In genomic region chr18:8730080-8730827, GRCh38 we compare ENCODE assay signal across 10 cellular contexts. TPM values are rescaled to one million over a fixed set of nuclear protein-coding genes. Genes with fewer than 3 reads are reported as not detected.
DNase-seq lines count a peak whose midpoint lies in the region; ATAC-seq, FAIRE-seq and TF ChIP-seq lines count a peak whose summit lies in the region.
"Had no signal": no experiment of that assay in that cellular context is flagged by ENCODE, and none has a peak within 500 bp of the region (broad histone marks: within the 10 kb centered on the region; RNA-seq: fewer than 3 reads in every experiment).

No MANE protein-coding gene starts in this region.

- POLR2A ChIA-PET in naive thymus-derived CD8-positive, alpha-beta T cell (lab: Charles Lee), result no interaction called here
- POLR2A ChIA-PET in activated CD8-positive, alpha-beta T cell treated with anti-CD3 and anti-CD28 coated beads, Interleukin-2, amount 10 ng/mL, durations not matched to agents 7 days and 5 days (lab: Charles Lee), result no interaction called here

- H3K4me1 Mint-ChIP-seq in glutamatergic neuron (ENCODE audit: low read depth, unreplicated experiment), result peaks cover 9% of the 10 kb centered on the region
- peaks cover 0 to 6% (median 2%) of the 10 kb centered on the region in 4 donors for H3K4me1 Mint-ChIP-seq in naive thymus-derived CD8-positive, alpha-beta T cell
- peaks cover 1% of the 10 kb centered on the region for H3K4me1 Mint-ChIP-seq in activated CD8-positive, alpha-beta T cell treated with anti-CD3 and anti-CD28 coated beads, Interleukin-2, amount 10 ng/mL, durations not matched to agents 7 days and 5 days (ENCODE audit: low read depth)
- H3K4me1 Mint-ChIP-seq: nephron had no signal

- peak; percentile 96 to 99 for ATAC-seq in right cardiac atrium
- no peak for ATAC-seq in naive thymus-derived CD8-positive, alpha-beta T cell
- no peak for ATAC-seq in activated CD8-positive, alpha-beta T cell treated with anti-CD3 and anti-CD28 coated beads, Interleukin-2, amount 10 ng/mL, durations not matched to agents 7 days and 5 days

- H3K36me3 Mint-ChIP-seq in glutamatergic neuron (ENCODE audit: unreplicated experiment), result peaks cover 5% of the 10 kb centered on the region
- no peaks in the 10 kb centered on the region for H3K36me3 Mint-ChIP-seq in naive thymus-derived CD8-positive, alpha-beta T cell
- no peaks in the 10 kb centered on the region for H3K36me3 Mint-ChIP-seq in activated CD8-positive, alpha-beta T cell treated with anti-CD3 and anti-CD28 coated beads, Interleukin-2, amount 10 ng/mL, durations not matched to agents 7 days and 5 days (ENCODE audit: low read depth)

- no peaks in the 10 kb centered on the region for H3K27me3 Mint-ChIP-seq in glutamatergic neuron (ENCODE audit: unreplicated experiment)
- peaks cover 2 to 9% (median 5%) of the 10 kb centered on the region in 5 donors for H3K27me3 Mint-ChIP-seq in naive thymus-derived CD8-positive, alpha-beta T cell
- peaks cover 2% of the 10 kb centered on the region for H3K27me3 Mint-ChIP-seq in activated CD8-positive, alpha-beta T cell treated with anti-CD3 and anti-CD28 coated beads, Interleukin-2, amount 10 ng/mL, durations not matched to agents 7 days and 5 days (ENCODE audit: low read depth)

- H3K27ac ChIP-seq in right cardiac atrium (ENCODE audit: low read length) (peak overlapping the region; percentile 87), small intestine (ENCODE audit: low read depth in 1 of 2, low read length in 1 of 2) (peak overlapping the region in 1 of 2 donors; percentile 61)
- H3K27ac ChIP-seq: coronary artery had no signal

- H3K27ac Mint-ChIP-seq in glutamatergic neuron (ENCODE audit: unreplicated experiment), result no peak overlapping the region
- peak overlapping the region in 1 of 10 donors; percentile 39 for H3K27ac Mint-ChIP-seq in naive thymus-derived CD8-positive, alpha-beta T cell
- H3K27ac Mint-ChIP-seq in activated CD8-positive, alpha-beta T cell treated with anti-CD3 and anti-CD28 coated beads, Interleukin-2, amount 10 ng/mL, durations not matched to agents 7 days and 5 days, result no peak overlapping the region
- H3K27ac Mint-ChIP-seq: nephron had no signal

- intact Hi-C loops in right cardiac atrium (cut with DNase I), result no loop called here

- H3K4me1 ChIP-seq in right cardiac atrium (ENCODE audit: control insufficient read depth, insufficient read depth, low read length) (peaks cover 4% of the 10 kb centered on the region), small intestine (ENCODE audit: control insufficient read depth in 2 of 2, insufficient read depth in 1 of 2, low read depth in 1 of 2, low read length in 1 of 2) (peaks cover 0 to 4% of the 10 kb centered on the region in 2 donors)

- CTCF ChIA-PET in activated CD8-positive, alpha-beta T cell treated with anti-CD3 and anti-CD28 coated beads, Interleukin-2, amount 10 ng/mL, durations not matched to agents 7 days and 5 days (lab: Charles Lee), result interaction anchor here (1.6 kb wide), 1 partner anchor 9 kb away, joined by 4 read pairs; no protein-coding TSS in a partner anchor

- DNase-seq in HPDE6-E6E7 (ENCODE audit: extremely low spot score) (peak; percentile 66), UCSD-AML1 (lab: John Stamatoyannopoulos, UW; ENCODE audit: unreplicated experiment) (peak; percentile 67), right cardiac atrium (peak; percentile 83 to 89 (median 84)), small intestine (peak; percentile 80), glutamatergic neuron (no peak)
- DNase-seq in naive thymus-derived CD8-positive, alpha-beta T cell, result no peak
- DNase-seq in activated CD8-positive, alpha-beta T cell treated with anti-CD3 and anti-CD28 coated beads, Interleukin-2, amount 10 ng/mL, durations not matched to agents 7 days and 5 days, result no peak
- no peak for DNase-seq in central memory CD4-positive, alpha-beta T cell

- H3K36me3 ChIP-seq in small intestine (ENCODE audit: control insufficient read depth in 2 of 2, insufficient read depth in 2 of 2, low read length in 2 of 2), result no peaks in the 10 kb centered on the region

- H3K27me3 ChIP-seq in right cardiac atrium (ENCODE audit: control insufficient read depth, insufficient read depth), result no peaks in the 10 kb centered on the region
- H3K27me3 ChIP-seq in small intestine (ENCODE audit: control insufficient read depth in 2 of 2, insufficient read depth in 2 of 2, low read length in 2 of 2), result no peaks in the 10 kb centered on the region

- H3K4me3 ChIP-seq in right cardiac atrium (ENCODE audit: low read length) (no peak overlapping the region), small intestine (ENCODE audit: low read depth in 1 of 2, low read length in 2 of 2) (no peak overlapping the region)
- H3K4me3 ChIP-seq: coronary artery had no signal

- H3K9me3 ChIP-seq in right cardiac atrium (ENCODE audit: control insufficient read depth, low read length) (no peaks in the 10 kb centered on the region), small intestine (ENCODE audit: control insufficient read depth, low read depth) (no peaks in the 10 kb centered on the region)

- FAIRE-seq in small intestine (lab: Jason Lieb, UNC), result no peak

- no peak overlapping the region for H3K4me3 Mint-ChIP-seq in glutamatergic neuron (ENCODE audit: unreplicated experiment)
- no peak overlapping the region for H3K4me3 Mint-ChIP-seq in naive thymus-derived CD8-positive, alpha-beta T cell
- no peak overlapping the region for H3K4me3 Mint-ChIP-seq in activated CD8-positive, alpha-beta T cell treated with anti-CD3 and anti-CD28 coated beads, Interleukin-2, amount 10 ng/mL, durations not matched to agents 7 days and 5 days
- H3K4me3 Mint-ChIP-seq: nephron had no signal

- WGBS in right cardiac atrium, result 22% methylated on average over 16 of the region's 16 CpGs
- WGBS in small intestine, 3 donors, result 16 to 29% (median 26%) methylated on average over 16 of the region's 16 CpGs

- H3K9me3 Mint-ChIP-seq in glutamatergic neuron (ENCODE audit: unreplicated experiment), result peaks cover 4% of the 10 kb centered on the region
- no peaks in the 10 kb centered on the region for H3K9me3 Mint-ChIP-seq in naive thymus-derived CD8-positive, alpha-beta T cell
- H3K9me3 Mint-ChIP-seq in activated CD8-positive, alpha-beta T cell treated with anti-CD3 and anti-CD28 coated beads, Interleukin-2, amount 10 ng/mL, durations not matched to agents 7 days and 5 days (ENCODE audit: insufficient read depth), result no peaks in the 10 kb centered on the region
- H3K9me3 Mint-ChIP-seq: nephron had no signal

- no peak for TF ChIP-seq CTCF in glutamatergic neuron (IDR thresholded peaks at IDR 0.05; ENCODE audit: partially characterized antibody, unreplicated experiment)

RNA-seq across cellular contexts. Expression of gene MTCL1, which starts 24.9 kb away (rescaled TPM):
- 1 to 10 TPM; 5.3 to 8.7 (median 6.9) TPM for total RNA-seq in right cardiac atrium
- 6.1 TPM for polyA plus RNA-seq in right cardiac atrium
- polyA plus RNA-seq in small intestine, result 1 to 10 TPM; 2.5 to 7.6 (median 4.3) TPM
- total RNA-seq in glutamatergic neuron (ENCODE audit: unreplicated experiment), result 100 TPM
- total RNA-seq in naive thymus-derived CD8-positive, alpha-beta T cell, result under 1 TPM; 0.13 to 0.41 TPM
- not detected for polyA plus RNA-seq in naive thymus-derived CD8-positive, alpha-beta T cell
- 1 to 10 TPM; 1.6 to 1.7 TPM for total RNA-seq in activated CD8-positive, alpha-beta T cell treated with anti-CD3 and anti-CD28 coated beads, Interleukin-2, amount 10 ng/mL, durations not matched to agents 7 days and 5 days

Comparison
In these comparisons a context has a peak if more than half of its experiments do, and no peak if none do; other contexts are left out.
1. DNase-seq: peak in HPDE6-E6E7 (single experiment), UCSD-AML1 (single experiment), right cardiac atrium (3 of 3) and small intestine (single experiment); none in glutamatergic neuron (single experiment), naive thymus-derived CD8-positive, alpha-beta T cell (0 of 10), activated CD8-positive, alpha-beta T cell treated with anti-CD3 and anti-CD28 coated beads, Interleukin-2, amount 10 ng/mL, durations not matched to agents 7 days and 5 days (single experiment) and central memory CD4-positive, alpha-beta T cell (single experiment).
2. ATAC-seq: peak in right cardiac atrium (2 of 2); none in naive thymus-derived CD8-positive, alpha-beta T cell (0 of 2) and activated CD8-positive, alpha-beta T cell treated with anti-CD3 and anti-CD28 coated beads, Interleukin-2, amount 10 ng/mL, durations not matched to agents 7 days and 5 days (single experiment).
3. RNA of gene MTCL1, which starts 24.9 kb away (total RNA-seq): 100 TPM in glutamatergic neuron (single experiment); 5.3 to 8.7 TPM in right cardiac atrium, 1.6 to 1.7 TPM in activated CD8-positive, alpha-beta T cell treated with anti-CD3 and anti-CD28 coated beads, Interleukin-2, amount 10 ng/mL, durations not matched to agents 7 days and 5 days and 0.13 to 0.41 TPM in naive thymus-derived CD8-positive, alpha-beta T cell; every median in the first group is over 10 times any median in the second.